19 cellular contexts compared by ENCODE assay signal in genomic region chr3:174423936-174424335, GRCh38.
A peak's percentile ranks its signal among the peaks of the same experiment; 100 is the strongest.
DNase-seq lines count a peak whose midpoint lies in the region; ATAC-seq and TF ChIP-seq lines count a peak whose summit lies in the region.
"Had no signal": no experiment of that assay in that cellular context is flagged by ENCODE, and none has a peak within 500 bp of the region (broad histone marks: within the 10 kb centered on the region; RNA-seq: fewer than 3 reads in every experiment).

No MANE protein-coding gene starts in this region.

- no peak for ATAC-seq in mucosa of descending colon
- ATAC-seq: A549; CD8-positive, alpha-beta T cell; GM12878 had no signal

- H3K36me3 ChIP-seq in mucosa of descending colon (ENCODE audit: low read depth), result no peaks in the 10 kb centered on the region
- H3K36me3 ChIP-seq: BLaER1 treated with 17β-estradiol and CSF1 and Interleukin-3, amounts not matched to agents 10 nM and 100 nM had no signal

- intact Hi-C loops in mucosa of descending colon (cut with DNase I, micrococcal nuclease), result no loop called here

- no peak overlapping the region for H3K4me3 ChIP-seq in mucosa of descending colon
- H3K4me3 ChIP-seq: A549; BLaER1 treated with 17β-estradiol and CSF1 and Interleukin-3, amounts not matched to agents 10 nM and 100 nM; GM12878 had no signal

- no peak for TF ChIP-seq CTCF in mucosa of descending colon (IDR thresholded peaks at IDR 0.05)

- no peaks in the 10 kb centered on the region for H3K4me1 ChIP-seq in mucosa of descending colon (ENCODE audit: low read depth)
- H3K4me1 ChIP-seq: A549; BLaER1 treated with 17β-estradiol and CSF1 and Interleukin-3, amounts not matched to agents 10 nM and 100 nM had no signal

- H3K9me3 ChIP-seq in mucosa of descending colon, result no peaks in the 10 kb centered on the region
- H3K9me3 ChIP-seq: A549; BLaER1 treated with 17β-estradiol and CSF1 and Interleukin-3, amounts not matched to agents 10 nM and 100 nM had no signal

- DNase-seq in COLO829 (ENCODE audit: low spot score) (peak; percentile 50), RPMI7951 (ENCODE audit: low read depth) (peak; percentile 15), foreskin melanocyte (peak; percentile 55), NCI-H82 (lab: John Stamatoyannopoulos, UW) (no peak), mucosa of descending colon (no peak)
- DNase-seq: AML-193; CD4-positive, alpha-beta T cell; CD8-positive, alpha-beta T cell; COR-L47; DMS 273 treated with DMSO at 0.1 percent for 48 hours; DMS153; DMS53; DMS79; DND-41; EL; GDM1 had no signal

Comparison
In these comparisons a context has a peak if more than half of its experiments do, and no peak if none do; other contexts are left out.
1. DNase-seq: peak in COLO829 (single experiment), RPMI7951 (single experiment) and foreskin melanocyte (single experiment); none in NCI-H82 (single experiment) and mucosa of descending colon (0 of 3).